11 cellular contexts compared by ENCODE assay signal in genomic region chr9:107309271-107309670, GRCh38. TPM values are rescaled to one million over a fixed set of nuclear protein-coding genes. Genes with fewer than 3 reads are reported as not detected.
DNase-seq lines count a peak whose midpoint lies in the region; ATAC-seq and TF ChIP-seq lines count a peak whose summit lies in the region.
"Had no signal": no experiment of that assay in that cellular context is flagged by ENCODE, and none has a peak within 500 bp of the region (broad histone marks: within the 10 kb centered on the region; RNA-seq: fewer than 3 reads in every experiment).

No MANE protein-coding gene starts in this region.

- no peak overlapping the region for H3K4me3 Mint-ChIP-seq in activated naive CD4-positive, alpha-beta T cell treated with anti-CD3 and anti-CD28 coated beads, Interleukin-2, amount 10 ng/mL, durations not matched to agents 7 days and 5 days
- H3K4me3 Mint-ChIP-seq in WTC11: no peak overlapping the region
- H3K4me3 Mint-ChIP-seq in stimulated activated naive B cell treated with anti-CD40 and anti-IgM and Interleukin-4, amounts not matched to agents 10 μg/mL and 1 μg/mL and 100 μg/mL, for 72 hours: no peak overlapping the region

- peak overlapping the region; percentile 59 for H3K27ac Mint-ChIP-seq in activated naive CD4-positive, alpha-beta T cell treated with anti-CD3 and anti-CD28 coated beads, Interleukin-2, amount 10 ng/mL, durations not matched to agents 7 days and 5 days
- H3K27ac Mint-ChIP-seq in WTC11: peak overlapping the region; percentile 4
- H3K27ac Mint-ChIP-seq in stimulated activated naive B cell treated with anti-CD40 and anti-IgM and Interleukin-4, amounts not matched to agents 10 μg/mL and 1 μg/mL and 100 μg/mL, for 72 hours: peak overlapping the region; percentile 67

- peaks cover 66% of the 10 kb centered on the region for H3K36me3 Mint-ChIP-seq in activated naive CD4-positive, alpha-beta T cell treated with anti-CD3 and anti-CD28 coated beads, Interleukin-2, amount 10 ng/mL, durations not matched to agents 7 days and 5 days
- H3K36me3 Mint-ChIP-seq in WTC11: peaks cover 61% of the 10 kb centered on the region
- peaks cover 51 to 66% of the 10 kb centered on the region in 2 donors for H3K36me3 Mint-ChIP-seq in stimulated activated naive B cell treated with anti-CD40 and anti-IgM and Interleukin-4, amounts not matched to agents 10 μg/mL and 1 μg/mL and 100 μg/mL, for 72 hours

- TF ChIP-seq CTCF in WTC11 (IDR thresholded peaks at IDR 0.05) (no peak), GM10266 (IDR thresholded peaks at IDR 0.05; ENCODE audit: control insufficient read depth, insufficient read depth, low read depth, missing control alignments) (no peak)

- CTCF ChIA-PET in activated naive CD4-positive, alpha-beta T cell treated with anti-CD3 and anti-CD28 coated beads, Interleukin-2, amount 10 ng/mL, durations not matched to agents 7 days and 5 days (lab: Charles Lee): no interaction called here
- CTCF ChIA-PET in WTC11 (lab: Charles Lee): interaction anchor here (1.8 kb wide), 1 partner anchor 32 kb away, joined by 5 read pairs; no protein-coding TSS in a partner anchor

- no peaks in the 10 kb centered on the region for H3K9me3 Mint-ChIP-seq in activated naive CD4-positive, alpha-beta T cell treated with anti-CD3 and anti-CD28 coated beads, Interleukin-2, amount 10 ng/mL, durations not matched to agents 7 days and 5 days
- no peaks in the 10 kb centered on the region for H3K9me3 Mint-ChIP-seq in WTC11
- no peaks in the 10 kb centered on the region for H3K9me3 Mint-ChIP-seq in stimulated activated naive B cell treated with anti-CD40 and anti-IgM and Interleukin-4, amounts not matched to agents 10 μg/mL and 1 μg/mL and 100 μg/mL, for 72 hours

- peaks cover 37% of the 10 kb centered on the region for H3K4me1 Mint-ChIP-seq in activated naive CD4-positive, alpha-beta T cell treated with anti-CD3 and anti-CD28 coated beads, Interleukin-2, amount 10 ng/mL, durations not matched to agents 7 days and 5 days
- H3K4me1 Mint-ChIP-seq in WTC11: no peaks in the 10 kb centered on the region
- peaks cover 21 to 47% of the 10 kb centered on the region in 2 donors for H3K4me1 Mint-ChIP-seq in stimulated activated naive B cell treated with anti-CD40 and anti-IgM and Interleukin-4, amounts not matched to agents 10 μg/mL and 1 μg/mL and 100 μg/mL, for 72 hours

- no peaks in the 10 kb centered on the region for H3K27me3 Mint-ChIP-seq in activated naive CD4-positive, alpha-beta T cell treated with anti-CD3 and anti-CD28 coated beads, Interleukin-2, amount 10 ng/mL, durations not matched to agents 7 days and 5 days
- H3K27me3 Mint-ChIP-seq in WTC11 (ENCODE audit: low read depth): no peaks in the 10 kb centered on the region
- no peaks in the 10 kb centered on the region for H3K27me3 Mint-ChIP-seq in stimulated activated naive B cell treated with anti-CD40 and anti-IgM and Interleukin-4, amounts not matched to agents 10 μg/mL and 1 μg/mL and 100 μg/mL, for 72 hours

- POLR2A ChIA-PET in WTC11 (lab: Charles Lee): no interaction called here

- DNase-seq in activated naive CD4-positive, alpha-beta T cell treated with anti-CD3 and anti-CD28 coated beads, Interleukin-2, amount 10 ng/mL, durations not matched to agents 7 days and 5 days: no peak
- no peak for DNase-seq in activated naive CD4-positive, alpha-beta T cell treated with anti-CD3 and anti-CD28 coated beads, Interleukin-2, amount 50 U/mL, for 16 hours
- DNase-seq in WTC11 (ENCODE audit: low spot score): no peak
- DNase-seq in stimulated activated naive B cell treated with anti-CD40 and anti-IgM and Interleukin-4, amounts not matched to agents 10 μg/mL and 1 μg/mL and 100 μg/mL, for 72 hours: no peak
- DNase-seq in GM10266 (ENCODE audit: extremely low spot score): no peak
- DNase-seq in 8988T: no peak
- no peak for DNase-seq in EL
- DNase-seq: activated effector memory CD4-positive, alpha-beta T cell treated with anti-CD3 and anti-CD28 coated beads, Interleukin-2, amount 50 U/mL, for 16 hours; mammary epithelial cell; NCI-H2081 had no signal

- ATAC-seq in HG03135 (IDR thresholded peaks at IDR 0.05; ENCODE audit: unreplicated experiment) (peak; percentile 82), WTC11 (no peak)
- peak in 1 of 2 donors; percentile 63 for ATAC-seq in stimulated activated naive B cell treated with anti-CD40 and anti-IgM and Interleukin-4, amounts not matched to agents 10 μg/mL and 1 μg/mL and 100 μg/mL, for 72 hours (replicated peaks)

TF ChIP-seq in WTC11, 78 proteins besides CTCF, POLR2A, EP300 and RAD21:
- TF ChIP-seq NFYB (CRISPR knock-in tag; conservative IDR thresholded peaks at IDR 0.05; ENCODE audit: low read depth): no peak
- TF ChIP-seq FOXP1 (CRISPR knock-in tag; IDR thresholded peaks at IDR 0.05; ENCODE audit: borderline replicate concordance): no peak
- no peak for TF ChIP-seq SP1 (CRISPR knock-in tag; conservative IDR thresholded peaks at IDR 0.05)
- no peak for TF ChIP-seq ETV6 (CRISPR knock-in tag; IDR thresholded peaks at IDR 0.05)
- no peak for TF ChIP-seq CREB1 (CRISPR knock-in tag; IDR thresholded peaks at IDR 0.05)
- TF ChIP-seq FOXP4 (CRISPR knock-in tag; IDR thresholded peaks at IDR 0.05): no peak
- TF ChIP-seq CREM (CRISPR knock-in tag; IDR thresholded peaks at IDR 0.05): no peak
- no peak for TF ChIP-seq GTF2I (CRISPR knock-in tag; conservative IDR thresholded peaks at IDR 0.05)
- no peak for TF ChIP-seq FOXK1 (CRISPR knock-in tag; IDR thresholded peaks at IDR 0.05)
- no peak for TF ChIP-seq CDX4 (CRISPR knock-in tag; IDR thresholded peaks at IDR 0.05; ENCODE audit: borderline replicate concordance)

RNA-seq across cellular contexts. Expression of gene RAD23B, which starts 26.2 kb away (rescaled TPM):
- total RNA-seq in WTC11 (2021): 150 to 180 TPM (median 160 TPM) in 3 replicates

Comparison
In these comparisons a context has a peak if more than half of its experiments do, and no peak if none do; other contexts are left out.
1. H3K27ac Mint-ChIP-seq: peak in every context shown above with its lines; median percentile 67 in stimulated activated naive B cell treated with anti-CD40 and anti-IgM and Interleukin-4, amounts not matched to agents 10 μg/mL and 1 μg/mL and 100 μg/mL, for 72 hours; 59 in activated naive CD4-positive, alpha-beta T cell treated with anti-CD3 and anti-CD28 coated beads, Interleukin-2, amount 10 ng/mL, durations not matched to agents 7 days and 5 days; 4 in WTC11.